In the genomic region with DNA sequence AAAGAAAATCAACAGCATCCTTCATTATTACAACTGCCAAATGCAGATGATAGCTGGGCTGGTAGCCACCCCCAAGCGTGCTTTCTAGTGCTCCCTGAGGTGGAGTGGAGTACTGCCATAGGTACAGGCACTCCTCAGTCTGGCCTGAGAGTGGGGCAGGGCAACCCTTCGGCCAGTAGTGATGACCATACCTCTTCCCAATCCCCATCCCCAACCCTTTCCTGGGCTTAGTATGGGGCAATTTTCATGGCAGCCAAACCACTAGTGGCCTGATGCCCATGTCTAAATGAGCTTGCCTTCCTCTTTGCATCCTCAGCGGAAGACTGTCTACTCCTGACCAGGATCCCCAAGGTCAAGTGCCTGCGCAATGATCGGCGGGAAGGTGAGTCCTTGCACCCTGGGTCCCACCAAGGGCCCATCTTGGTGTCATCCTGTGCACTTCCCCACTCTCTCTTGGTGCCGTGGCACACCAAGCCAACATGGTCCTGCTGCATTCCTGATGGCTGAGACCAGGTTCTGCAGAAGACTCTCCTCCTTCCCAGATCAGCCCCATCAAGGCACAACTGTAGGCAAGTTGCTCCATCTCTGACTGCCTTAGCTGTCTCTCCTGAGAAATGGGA, we compare ENCODE assay signal across 14 cellular contexts.
DNase-seq lines count a peak whose midpoint lies in the region; ATAC-seq and TF ChIP-seq lines count a peak whose summit lies in the region.
"Had no signal": no experiment of that assay in that cellular context is flagged by ENCODE, and none has a peak within 500 bp of the region (broad histone marks: within the 10 kb centered on the region; RNA-seq: fewer than 3 reads in every experiment).

No MANE protein-coding gene starts in this region.

- DNase-seq in cardiac septum (ENCODE audit: low spot score), result peak; percentile 63
- DNase-seq in right cardiac atrium, result no peak
- peak; percentile 14 for DNase-seq in PC-3
- no peak for DNase-seq in fibroblast of villous mesenchyme (ENCODE audit: low read depth)
- DNase-seq in stimulated activated naive CD4-positive, alpha-beta T cell (lab: John Stamatoyannopoulos, UW), result no peak
- no peak for DNase-seq in activated T-helper 2 cell treated with anti-CD3 and anti-CD28 coated beads, Interferon-gamma antibody, Interleukin-2, Interleukin-4, amounts not matched to agents 10 μg/mL and 5 μg/mL and 100 μg/mL, durations not matched to agents 14 hours and 24 hours and 36 hours (ENCODE audit: low spot score)
- DNase-seq in T-helper 17 cell, result no peak
- DNase-seq: colonic mucosa, DMS79 treated with DMSO at 0.1 percent for 48 hours, NCI-H1436, NCI-H510A, SHP77 treated with DMSO at 0.1 percent for 48 hours had no signal

- no peak overlapping the region for H2AFZ ChIP-seq in PC-3 (ENCODE audit: low read length)

- CTCF ChIA-PET in PC-3 (lab: Charles Lee), result no interaction called here

- POLR2A ChIA-PET in PC-3 (lab: Charles Lee; ENCODE audit: unreplicated experiment), result interaction anchor here (0.7 kb wide), 1 partner anchor 29 kb away, joined by 5 read pairs; no protein-coding TSS in a partner anchor

- H3K9ac ChIP-seq in PC-3 (ENCODE audit: low read length), result no peak overlapping the region

- no peaks in the 10 kb centered on the region for H3K27me3 Mint-ChIP-seq in activated T-helper 2 cell treated with anti-CD3 and anti-CD28 coated beads, Interferon-gamma antibody, Interleukin-2, Interleukin-4, amounts not matched to agents 10 μg/mL and 5 μg/mL and 100 μg/mL, durations not matched to agents 14 hours and 24 hours and 36 hours (ENCODE audit: low read depth)
- H3K27me3 Mint-ChIP-seq in T-helper 17 cell, result peaks cover 11% of the 10 kb centered on the region

- H3K27ac ChIP-seq in right cardiac atrium (ENCODE audit: low read length), result no peak overlapping the region
- no peak overlapping the region for H3K27ac ChIP-seq in PC-3 (ENCODE audit: low read length)
- H3K27ac ChIP-seq: colonic mucosa, ovary had no signal

- no peaks in the 10 kb centered on the region for H3K9me3 ChIP-seq in right cardiac atrium (ENCODE audit: control insufficient read depth, low read length)
- H3K9me3 ChIP-seq in PC-3 (ENCODE audit: low read length), result no peaks in the 10 kb centered on the region
- no peaks in the 10 kb centered on the region for H3K9me3 ChIP-seq in T-helper 17 cell (ENCODE audit: control insufficient read depth, low read length, poor library complexity, severe bottlenecking)
- H3K9me3 ChIP-seq: colonic mucosa, ovary had no signal

- H3K4me1 Mint-ChIP-seq in activated T-helper 2 cell treated with anti-CD3 and anti-CD28 coated beads, Interferon-gamma antibody, Interleukin-2, Interleukin-4, amounts not matched to agents 10 μg/mL and 5 μg/mL and 100 μg/mL, durations not matched to agents 14 hours and 24 hours and 36 hours (ENCODE audit: low read depth), result no peaks in the 10 kb centered on the region
- no peaks in the 10 kb centered on the region for H3K4me1 Mint-ChIP-seq in T-helper 17 cell

- no peaks in the 10 kb centered on the region for H3K36me3 ChIP-seq in PC-3 (ENCODE audit: low read depth, low read length)
- H3K36me3 ChIP-seq: colonic mucosa, ovary had no signal

- TF ChIP-seq CTCF in PC-3 (conservative IDR thresholded peaks at IDR 0.05; ENCODE audit: low read depth, low read length) (peak; percentile 43), fibroblast of villous mesenchyme (IDR thresholded peaks at IDR 0.05; ENCODE audit: insufficient read depth, low read depth, low read length) (peak; percentile 11)

- H3F3A ChIP-seq in PC-3 (ENCODE audit: low read length, unreplicated experiment), result no peaks in the 10 kb centered on the region

- H3K79me2 ChIP-seq in PC-3 (ENCODE audit: low read length), result no peaks in the 10 kb centered on the region

- H3K4me2 ChIP-seq in PC-3 (ENCODE audit: low read length), result no peak overlapping the region

- H3K9me2 ChIP-seq in PC-3 (replicated peaks; ENCODE audit: low read length), result no peaks in the 10 kb centered on the region

- H3K4me3 Mint-ChIP-seq in activated T-helper 2 cell treated with anti-CD3 and anti-CD28 coated beads, Interferon-gamma antibody, Interleukin-2, Interleukin-4, amounts not matched to agents 10 μg/mL and 5 μg/mL and 100 μg/mL, durations not matched to agents 14 hours and 24 hours and 36 hours (ENCODE audit: low read depth), result no peak overlapping the region
- H3K4me3 Mint-ChIP-seq in T-helper 17 cell, result no peak overlapping the region

- H4K20me1 ChIP-seq in PC-3 (ENCODE audit: low read length), result no peaks in the 10 kb centered on the region

- H3K27ac Mint-ChIP-seq in activated T-helper 2 cell treated with anti-CD3 and anti-CD28 coated beads, Interferon-gamma antibody, Interleukin-2, Interleukin-4, amounts not matched to agents 10 μg/mL and 5 μg/mL and 100 μg/mL, durations not matched to agents 14 hours and 24 hours and 36 hours, result no peak overlapping the region
- no peak overlapping the region for H3K27ac Mint-ChIP-seq in T-helper 17 cell

- ATAC-seq in right cardiac atrium (no peak), PC-3 (peak; percentile 70), T-helper 17 cell (no peak), GM21723 (IDR thresholded peaks at IDR 0.05; ENCODE audit: unreplicated experiment) (no peak)

- H3K27me3 ChIP-seq in right cardiac atrium (ENCODE audit: control insufficient read depth, insufficient read depth), result no peaks in the 10 kb centered on the region
- H3K27me3 ChIP-seq in PC-3 (ENCODE audit: low read length), result no peaks in the 10 kb centered on the region
- H3K27me3 ChIP-seq: colonic mucosa, ovary had no signal

- intact Hi-C loops in cardiac septum (cut with DNase I), result no loop called here
- intact Hi-C loops in right cardiac atrium (cut with DNase I), result no loop called here
- intact Hi-C loops in PC-3 (cut with micrococcal nuclease), result no loop called here
- intact Hi-C loops in activated T-helper 2 cell treated with anti-CD3 and anti-CD28 coated beads, Interferon-gamma antibody, Interleukin-2, Interleukin-4, amounts not matched to agents 10 μg/mL and 5 μg/mL and 100 μg/mL, durations not matched to agents 14 hours and 24 hours and 36 hours (cut with micrococcal nuclease), result no loop called here

- WGBS in right cardiac atrium, result 93% methylated on average over 7 of the region's 7 CpGs

- H3K4me3 ChIP-seq in right cardiac atrium (ENCODE audit: low read length), result no peak overlapping the region
- no peak overlapping the region for H3K4me3 ChIP-seq in PC-3 (ENCODE audit: low read length)
- H3K4me3 ChIP-seq in fibroblast of villous mesenchyme (ENCODE audit: low read depth, low read length), result no peak overlapping the region
- H3K4me3 ChIP-seq: colonic mucosa, ovary had no signal

- H3K4me1 ChIP-seq in right cardiac atrium (ENCODE audit: control insufficient read depth, insufficient read depth, low read length) (no peaks in the 10 kb centered on the region), PC-3 (ENCODE audit: insufficient read depth, low read length) (0 out of 2 replicates have a peak, but pooled peaks cover 4% of the 10 kb centered on the region)
- H3K4me1 ChIP-seq: colonic mucosa had no signal

- no TSS peak for BruUV-seq in PC-3 (replicated peaks; lab: Mats Ljungman, UMichigan)

- no peaks in the 10 kb centered on the region for H3K36me3 Mint-ChIP-seq in activated T-helper 2 cell treated with anti-CD3 and anti-CD28 coated beads, Interferon-gamma antibody, Interleukin-2, Interleukin-4, amounts not matched to agents 10 μg/mL and 5 μg/mL and 100 μg/mL, durations not matched to agents 14 hours and 24 hours and 36 hours (ENCODE audit: low read depth)
- no peaks in the 10 kb centered on the region for H3K36me3 Mint-ChIP-seq in T-helper 17 cell (ENCODE audit: low read depth)

- no peaks in the 10 kb centered on the region for H3K9me3 Mint-ChIP-seq in activated T-helper 2 cell treated with anti-CD3 and anti-CD28 coated beads, Interferon-gamma antibody, Interleukin-2, Interleukin-4, amounts not matched to agents 10 μg/mL and 5 μg/mL and 100 μg/mL, durations not matched to agents 14 hours and 24 hours and 36 hours

Comparison
In these comparisons a context has a peak if more than half of its experiments do, and no peak if none do; other contexts are left out.
1. DNase-seq: peak in cardiac septum (single experiment) and PC-3 (single experiment); none in right cardiac atrium (0 of 3), fibroblast of villous mesenchyme (single experiment), stimulated activated naive CD4-positive, alpha-beta T cell (0 of 6), activated T-helper 2 cell treated with anti-CD3 and anti-CD28 coated beads, Interferon-gamma antibody, Interleukin-2, Interleukin-4, amounts not matched to agents 10 μg/mL and 5 μg/mL and 100 μg/mL, durations not matched to agents 14 hours and 24 hours and 36 hours (single experiment) and T-helper 17 cell (0 of 3).